In the genomic region with DNA sequence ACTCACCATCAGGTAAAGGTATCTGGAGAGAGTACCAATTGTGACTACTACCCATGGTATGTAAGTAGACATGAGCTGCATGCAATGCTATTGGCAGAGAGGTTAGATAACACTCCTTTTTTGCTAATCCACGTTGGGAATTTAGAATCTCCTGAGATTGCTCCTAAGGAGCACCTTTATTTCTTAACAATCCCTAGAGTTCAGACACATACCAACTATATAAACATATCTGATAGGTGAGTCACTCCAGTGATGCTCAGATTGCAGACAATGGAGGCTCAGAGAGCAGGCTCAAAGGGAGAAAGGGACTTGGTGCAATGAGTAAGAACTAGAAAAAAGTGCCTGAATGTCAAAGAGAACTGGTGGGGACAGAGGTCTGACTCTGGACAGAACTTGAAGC, we compare ENCODE assay signal across 1 cellular context.
TF ChIP-seq lines count a peak whose summit lies in the region.

No MANE protein-coding gene starts in this region.

TF ChIP-seq in GM12878, 131 proteins besides CTCF, POLR2A, EP300 and RAD21 (continued from another document):
- TF ChIP-seq CUX1 (IDR thresholded peaks at IDR 0.05; ENCODE audit: insufficient replicate concordance, low read depth, low read length) (no peak), TBL1XR1 (IDR thresholded peaks at IDR 0.05; ENCODE audit: low read depth, low read length) (no peak), ZZZ3 (IDR thresholded peaks at IDR 0.05; ENCODE audit: control insufficient read depth, insufficient read length, low read depth) (no peak), NR2C2 (IDR thresholded peaks at IDR 0.05; ENCODE audit: borderline replicate concordance, control insufficient read depth, insufficient read length, low read depth) (no peak), TCF3 (IDR thresholded peaks at IDR 0.05; ENCODE audit: borderline replicate concordance, insufficient read depth, low read depth, low read length) (no peak), JUND (IDR thresholded peaks at IDR 0.05; ENCODE audit: low read depth, low read length) (no peak), SPI1 (IDR thresholded peaks at IDR 0.05; ENCODE audit: borderline replicate concordance, insufficient read depth, low read depth, low read length) (no peak), TARDBP (IDR thresholded peaks at IDR 0.05; ENCODE audit: borderline replicate concordance) (no peak), TCF12 (IDR thresholded peaks at IDR 0.05; ENCODE audit: low read depth, low read length) (no peak), ZNF207 (IDR thresholded peaks at IDR 0.05; ENCODE audit: borderline replicate concordance) (no peak), RCOR1 (conservative IDR thresholded peaks at IDR 0.05; ENCODE audit: low read depth, low read length) (no peak), REST (IDR thresholded peaks at IDR 0.05; ENCODE audit: low read depth, low read length) (no peak), FOXK2 (IDR thresholded peaks at IDR 0.05) (no peak), RAD51 (IDR thresholded peaks at IDR 0.05) (no peak), NKRF (conservative IDR thresholded peaks at IDR 0.05) (no peak)
- TF ChIP-seq, protein P1, sequence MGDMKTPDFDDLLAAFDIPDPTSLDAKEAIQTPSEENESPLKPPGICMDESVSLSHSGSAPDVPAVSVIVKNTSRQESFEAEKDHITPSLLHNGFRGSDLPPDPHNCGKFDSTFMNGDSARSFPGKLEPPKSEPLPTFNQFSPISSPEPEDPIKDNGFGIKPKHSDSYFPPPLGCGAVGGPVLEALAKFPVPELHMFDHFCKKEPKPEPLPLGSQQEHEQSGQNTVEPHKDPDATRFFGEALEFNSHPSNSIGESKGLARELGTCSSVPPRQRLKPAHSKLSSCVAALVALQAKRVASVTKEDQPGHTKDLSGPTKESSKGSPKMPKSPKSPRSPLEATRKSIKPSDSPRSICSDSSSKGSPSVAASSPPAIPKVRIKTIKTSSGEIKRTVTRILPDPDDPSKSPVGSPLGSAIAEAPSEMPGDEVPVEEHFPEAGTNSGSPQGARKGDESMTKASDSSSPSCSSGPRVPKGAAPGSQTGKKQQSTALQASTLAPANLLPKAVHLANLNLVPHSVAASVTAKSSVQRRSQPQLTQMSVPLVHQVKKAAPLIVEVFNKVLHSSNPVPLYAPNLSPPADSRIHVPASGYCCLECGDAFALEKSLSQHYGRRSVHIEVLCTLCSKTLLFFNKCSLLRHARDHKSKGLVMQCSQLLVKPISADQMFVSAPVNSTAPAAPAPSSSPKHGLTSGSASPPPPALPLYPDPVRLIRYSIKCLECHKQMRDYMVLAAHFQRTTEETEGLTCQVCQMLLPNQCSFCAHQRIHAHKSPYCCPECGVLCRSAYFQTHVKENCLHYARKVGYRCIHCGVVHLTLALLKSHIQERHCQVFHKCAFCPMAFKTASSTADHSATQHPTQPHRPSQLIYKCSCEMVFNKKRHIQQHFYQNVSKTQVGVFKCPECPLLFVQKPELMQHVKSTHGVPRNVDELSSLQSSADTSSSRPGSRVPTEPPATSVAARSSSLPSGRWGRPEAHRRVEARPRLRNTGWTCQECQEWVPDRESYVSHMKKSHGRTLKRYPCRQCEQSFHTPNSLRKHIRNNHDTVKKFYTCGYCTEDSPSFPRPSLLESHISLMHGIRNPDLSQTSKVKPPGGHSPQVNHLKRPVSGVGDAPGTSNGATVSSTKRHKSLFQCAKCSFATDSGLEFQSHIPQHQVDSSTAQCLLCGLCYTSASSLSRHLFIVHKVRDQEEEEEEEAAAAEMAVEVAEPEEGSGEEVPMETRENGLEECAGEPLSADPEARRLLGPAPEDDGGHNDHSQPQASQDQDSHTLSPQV (IDR thresholded peaks at IDR 0.05) = no peak
- TF ChIP-seq, protein P2, sequence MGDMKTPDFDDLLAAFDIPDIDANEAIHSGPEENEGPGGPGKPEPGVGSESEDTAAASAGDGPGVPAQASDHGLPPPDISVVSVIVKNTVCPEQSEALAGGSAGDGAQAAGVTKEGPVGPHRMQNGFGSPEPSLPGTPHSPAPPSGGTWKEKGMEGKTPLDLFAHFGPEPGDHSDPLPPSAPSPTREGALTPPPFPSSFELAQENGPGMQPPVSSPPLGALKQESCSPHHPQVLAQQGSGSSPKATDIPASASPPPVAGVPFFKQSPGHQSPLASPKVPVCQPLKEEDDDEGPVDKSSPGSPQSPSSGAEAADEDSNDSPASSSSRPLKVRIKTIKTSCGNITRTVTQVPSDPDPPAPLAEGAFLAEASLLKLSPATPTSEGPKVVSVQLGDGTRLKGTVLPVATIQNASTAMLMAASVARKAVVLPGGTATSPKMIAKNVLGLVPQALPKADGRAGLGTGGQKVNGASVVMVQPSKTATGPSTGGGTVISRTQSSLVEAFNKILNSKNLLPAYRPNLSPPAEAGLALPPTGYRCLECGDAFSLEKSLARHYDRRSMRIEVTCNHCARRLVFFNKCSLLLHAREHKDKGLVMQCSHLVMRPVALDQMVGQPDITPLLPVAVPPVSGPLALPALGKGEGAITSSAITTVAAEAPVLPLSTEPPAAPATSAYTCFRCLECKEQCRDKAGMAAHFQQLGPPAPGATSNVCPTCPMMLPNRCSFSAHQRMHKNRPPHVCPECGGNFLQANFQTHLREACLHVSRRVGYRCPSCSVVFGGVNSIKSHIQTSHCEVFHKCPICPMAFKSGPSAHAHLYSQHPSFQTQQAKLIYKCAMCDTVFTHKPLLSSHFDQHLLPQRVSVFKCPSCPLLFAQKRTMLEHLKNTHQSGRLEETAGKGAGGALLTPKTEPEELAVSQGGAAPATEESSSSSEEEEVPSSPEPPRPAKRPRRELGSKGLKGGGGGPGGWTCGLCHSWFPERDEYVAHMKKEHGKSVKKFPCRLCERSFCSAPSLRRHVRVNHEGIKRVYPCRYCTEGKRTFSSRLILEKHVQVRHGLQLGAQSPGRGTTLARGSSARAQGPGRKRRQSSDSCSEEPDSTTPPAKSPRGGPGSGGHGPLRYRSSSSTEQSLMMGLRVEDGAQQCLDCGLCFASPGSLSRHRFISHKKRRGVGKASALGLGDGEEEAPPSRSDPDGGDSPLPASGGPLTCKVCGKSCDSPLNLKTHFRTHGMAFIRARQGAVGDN (IDR thresholded peaks at IDR 0.05) = no peak
- TF ChIP-seq, protein P3, sequence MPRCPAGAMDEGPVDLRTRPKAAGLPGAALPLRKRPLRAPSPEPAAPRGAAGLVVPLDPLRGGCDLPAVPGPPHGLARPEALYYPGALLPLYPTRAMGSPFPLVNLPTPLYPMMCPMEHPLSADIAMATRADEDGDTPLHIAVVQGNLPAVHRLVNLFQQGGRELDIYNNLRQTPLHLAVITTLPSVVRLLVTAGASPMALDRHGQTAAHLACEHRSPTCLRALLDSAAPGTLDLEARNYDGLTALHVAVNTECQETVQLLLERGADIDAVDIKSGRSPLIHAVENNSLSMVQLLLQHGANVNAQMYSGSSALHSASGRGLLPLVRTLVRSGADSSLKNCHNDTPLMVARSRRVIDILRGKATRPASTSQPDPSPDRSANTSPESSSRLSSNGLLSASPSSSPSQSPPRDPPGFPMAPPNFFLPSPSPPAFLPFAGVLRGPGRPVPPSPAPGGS (IDR thresholded peaks at IDR 0.05; ENCODE audit: borderline replicate concordance, insufficient read depth, low read depth, low read length, poor library complexity, severe bottlenecking) = no peak
